In the genomic region with DNA sequence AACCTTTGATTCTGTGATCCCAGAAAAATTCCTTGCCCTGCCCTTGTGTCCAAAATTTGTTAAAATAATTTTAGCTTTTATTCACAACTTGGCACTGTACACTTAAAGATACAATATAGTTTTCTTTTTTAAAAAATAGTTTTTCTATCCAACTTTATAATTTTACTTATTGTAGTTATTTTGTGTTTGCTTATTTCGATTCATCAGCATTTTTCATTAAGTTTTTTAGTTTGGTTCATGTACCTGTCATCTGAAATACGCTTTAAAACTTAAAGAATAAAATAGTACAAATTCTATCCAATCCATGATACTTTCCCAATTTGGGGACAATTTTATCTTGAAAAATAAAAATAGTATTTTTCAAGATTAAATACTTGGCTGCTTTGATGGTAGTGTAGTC, we compare ENCODE assay signal across 33 cellular contexts.
"Had no signal": no experiment of that assay in that cellular context is flagged by ENCODE, and none has a peak within 500 bp of the region (broad histone marks: within the 10 kb centered on the region; RNA-seq: fewer than 3 reads in every experiment).

No MANE protein-coding gene starts in this region.

- ATAC-seq: activated CD8-positive, alpha-beta T cell treated with anti-CD3 and anti-CD28 coated beads for 36 hours; activated naive CD4-positive, alpha-beta T cell treated with anti-CD3 and anti-CD28 coated beads, Interleukin-2, amount 50 U/mL, for 72 hours; activated T-cell treated with anti-CD3 and anti-CD28 coated beads, Interleukin-2, amount 50 U/mL, for 4 hours; activated T-cell treated with anti-CD3 and anti-CD28 coated beads, Interleukin-2, amount 50 U/mL, for 72 hours; activated T-helper 17 cell treated with anti-CD3 and anti-CD28 coated beads, Interleukin-2, amount 50 U/mL, for 72 hours; body of pancreas had no signal

- H3K4me3 ChIP-seq: adrenal gland, body of pancreas, breast epithelium had no signal

- H3K4me1 ChIP-seq: adrenal gland, body of pancreas, breast epithelium had no signal

- FAIRE-seq: astrocyte, TTC549 had no signal

- H3K27ac ChIP-seq: adrenal gland, body of pancreas, brain microvascular endothelial cell, breast epithelium, VCaP had no signal

- H3K36me3 ChIP-seq: adrenal gland, brain microvascular endothelial cell, breast epithelium had no signal

- H3K27me3 ChIP-seq: adrenal gland, body of pancreas, brain microvascular endothelial cell, breast epithelium had no signal

- H3K9me3 ChIP-seq: adrenal gland, body of pancreas, breast epithelium had no signal

- DNase-seq: activated B cell treated with CpG ODN at 0.5 μM for 24 hours; activated CD4-positive, alpha-beta memory T cell treated with anti-CD3 and anti-CD28 coated beads for 36 hours; activated CD4-positive, alpha-beta T cell treated with anti-CD3 and anti-CD28 coated beads for 4 hours; activated CD4-positive, alpha-beta T cell treated with anti-CD3 and anti-CD28 coated beads, Interleukin-2, amount 10 ng/mL, durations not matched to agents 24 days and 14 days; activated CD4-positive, alpha-beta T cell treated with anti-CD3 and anti-CD28 coated beads, Interleukin-2, amount 50 U/mL, for 1 hour; activated CD4-positive, alpha-beta T cell treated with anti-CD3 and anti-CD28 coated beads, Interleukin-2, amount 50 U/mL, for 4 hours; activated CD4-positive, CD25-positive, alpha-beta regulatory T cell treated with anti-CD3 and anti-CD28 coated beads, Interleukin-2, amount 50 U/mL, for 72 hours; activated CD8-positive, alpha-beta memory T cell treated with anti-CD3 and anti-CD28 coated beads, Interleukin-2, amount 50 U/mL, for 4 hours; activated CD8-positive, alpha-beta T cell treated with anti-CD3 and anti-CD28 coated beads for 36 hours; activated effector memory CD4-positive, alpha-beta T cell treated with anti-CD3 and anti-CD28 coated beads, Interleukin-2, amount 50 U/mL, for 16 hours; activated gamma-delta T cell treated with Interleukin-2 at 50 U/mL for 16 hours; activated naive CD4-positive, alpha-beta T cell; activated naive CD4-positive, alpha-beta T cell treated with anti-CD3 and anti-CD28 coated beads for 36 hours; activated naive CD4-positive, alpha-beta T cell treated with anti-CD3 and anti-CD28 coated beads, Interleukin-2, amount 50 U/mL, for 16 hours; activated naive CD8-positive, alpha-beta T cell treated with anti-CD3 and anti-CD28 coated beads for 36 hours; activated T-cell treated with anti-CD3 and anti-CD28 coated beads for 4 hours; activated T-cell treated with anti-CD3 and anti-CD28 coated beads, Interleukin-2, amount 50 U/mL, for 1 hour; activated T-cell treated with anti-CD3 and anti-CD28 coated beads, Interleukin-2, amount 50 U/mL, for 4 hours; activated T-cell treated with anti-CD3 and anti-CD28 coated beads, Interleukin-2, amount 50 U/mL, for 72 hours; adrenal gland; amniotic stem cell; aorta; body of pancreas; brain microvascular endothelial cell; central memory CD4-positive, alpha-beta T cell; T-helper 2 cell; T-helper 9 cell had no signal
